9 cellular contexts compared by ENCODE assay signal in genomic region chr1:231162300-231162969, GRCh38. TPM values are rescaled to one million over a fixed set of nuclear protein-coding genes. Genes with fewer than 3 reads are reported as not detected.
DNase-seq lines count a peak whose midpoint lies in the region; ATAC-seq and TF ChIP-seq lines count a peak whose summit lies in the region.
"Had no signal": no experiment of that assay in that cellular context is flagged by ENCODE, and none has a peak within 500 bp of the region (broad histone marks: within the 10 kb centered on the region; RNA-seq: fewer than 3 reads in every experiment).

No MANE protein-coding gene starts in this region.

- H2AFZ ChIP-seq in Karpas-422 (ENCODE audit: low read length) = no peak overlapping the region

- peak; percentile 59 to 64 for ATAC-seq in naive thymus-derived CD8-positive, alpha-beta T cell
- no peak for ATAC-seq in GM19455 (IDR thresholded peaks at IDR 0.05; ENCODE audit: unreplicated experiment)

- TF ChIP-seq CTCF in HFFc6 (IDR thresholded peaks at IDR 0.05) (no peak), VCaP (conservative IDR thresholded peaks at IDR 0.05) (peak; percentile 23)

- no peaks in the 10 kb centered on the region for H3K9me3 ChIP-seq in esophagus (ENCODE audit: control insufficient read depth in 2 of 2, insufficient read depth in 1 of 2, low read depth in 1 of 2, low read length in 1 of 2)
- no peaks in the 10 kb centered on the region for H3K9me3 ChIP-seq in Karpas-422 (ENCODE audit: low read length)

- DNase-seq in AG08396 (ENCODE audit: low spot score) (peak; percentile 80), HFFc6 (no peak), Karpas-422 (no peak), cerebellar nuclear complex (lab: John Stamatoyannopoulos, UW) (no peak)
- peak in 7 of 10 donors; percentile 8 to 43 (median 36) for DNase-seq in naive thymus-derived CD8-positive, alpha-beta T cell

- POLR2A ChIA-PET in naive thymus-derived CD8-positive, alpha-beta T cell (lab: Charles Lee) = no interaction called here

- no peak overlapping the region for H3K27ac Mint-ChIP-seq in HFFc6
- no peak overlapping the region for H3K27ac Mint-ChIP-seq in naive thymus-derived CD8-positive, alpha-beta T cell

- H3K4me3 Mint-ChIP-seq in HFFc6 = 0 out of 2 replicates have a peak overlapping the region, but pooled peaks have one; percentile 11
- H3K4me3 Mint-ChIP-seq in naive thymus-derived CD8-positive, alpha-beta T cell = peak overlapping the region in 2 of 10 donors; percentile 46 to 52
- H3K4me3 Mint-ChIP-seq: central memory CD8-positive, alpha-beta T cell had no signal

- H3K36me3 Mint-ChIP-seq in HFFc6 (ENCODE audit: low read depth) = no peaks in the 10 kb centered on the region
- H3K36me3 Mint-ChIP-seq in naive thymus-derived CD8-positive, alpha-beta T cell = peaks cover 0 to 4% (median 0%) of the 10 kb centered on the region in 3 donors

- no peaks in the 10 kb centered on the region for H4K20me1 ChIP-seq in Karpas-422 (ENCODE audit: insufficient read depth, low read depth, low read length)

- H3K79me2 ChIP-seq in Karpas-422 (ENCODE audit: low read length) = no peaks in the 10 kb centered on the region

- no peak overlapping the region for H3K4me2 ChIP-seq in Karpas-422 (ENCODE audit: low read depth, low read length, poor library complexity, severe bottlenecking)

- H3K4me3 ChIP-seq in esophagus (ENCODE audit: low read depth in 1 of 2, low read length in 2 of 2) (peak overlapping the region; percentile 25 to 26), Karpas-422 (ENCODE audit: low read length) (no peak overlapping the region)

- no peaks in the 10 kb centered on the region for H3K9me2 ChIP-seq in Karpas-422 (replicated peaks; ENCODE audit: insufficient read depth, low read length)

- H3K27me3 Mint-ChIP-seq in HFFc6 (ENCODE audit: insufficient read depth) = peaks cover 27% of the 10 kb centered on the region
- H3K27me3 Mint-ChIP-seq in naive thymus-derived CD8-positive, alpha-beta T cell = peaks cover 38 to 71% (median 52%) of the 10 kb centered on the region in 5 donors

- H3K27me3 ChIP-seq in esophagus (ENCODE audit: control insufficient read depth in 1 of 2, insufficient read depth in 2 of 2, low read length in 2 of 2) = peaks cover 4 to 29% of the 10 kb centered on the region in 2 donors
- H3K27me3 ChIP-seq in Karpas-422 (ENCODE audit: low read length) = no peaks in the 10 kb centered on the region

- H3K27ac ChIP-seq in VCaP (peak overlapping the region; percentile 46; the same call in 1 of the 2 replicates), esophagus (ENCODE audit: low read depth in 2 of 2, low read length in 1 of 2) (no peak overlapping the region), Karpas-422 (ENCODE audit: low read length) (no peak overlapping the region)

- no peaks in the 10 kb centered on the region for H3K9me3 Mint-ChIP-seq in HFFc6
- H3K9me3 Mint-ChIP-seq in naive thymus-derived CD8-positive, alpha-beta T cell = no peaks in the 10 kb centered on the region
- H3K9me3 Mint-ChIP-seq: central memory CD8-positive, alpha-beta T cell had no signal

- H3K36me3 ChIP-seq in esophagus (ENCODE audit: control insufficient read depth in 2 of 2, insufficient read depth in 2 of 2, low read length in 1 of 2) (no peaks in the 10 kb centered on the region), Karpas-422 (ENCODE audit: insufficient read depth, low read length) (no peaks in the 10 kb centered on the region)

- no peak overlapping the region for H3K9ac ChIP-seq in Karpas-422 (ENCODE audit: low read length)

- no peaks in the 10 kb centered on the region for H3K4me1 Mint-ChIP-seq in HFFc6 (ENCODE audit: low read depth)
- H3K4me1 Mint-ChIP-seq in naive thymus-derived CD8-positive, alpha-beta T cell = peaks cover 1 to 7% (median 5%) of the 10 kb centered on the region in 4 donors
- H3K4me1 Mint-ChIP-seq: central memory CD8-positive, alpha-beta T cell had no signal

- WGBS in esophagus, 2 donors = 3% methylated on average over 57 to 71 of the region's 71 CpGs

- H3K4me1 ChIP-seq in esophagus (ENCODE audit: control insufficient read depth in 2 of 2, insufficient read depth in 2 of 2, low read length in 1 of 2) (peaks cover 11 to 18% of the 10 kb centered on the region in 2 donors), Karpas-422 (ENCODE audit: low read length) (no peaks in the 10 kb centered on the region)

RNA-seq across cellular contexts. Expression of gene TRIM67, which starts 0.6 kb away (rescaled TPM):
- total RNA-seq in HFFc6 (2021; fragmentation: NEBNext Ultra II Directional; extraction: Animal tissue kit (Norgen Biotek cat#: 25700)) = not detected
- under 1 TPM in 1 of 2 donors, not detected in 1; under 0.01 TPM for polyA plus RNA-seq in esophagus
- not detected for total RNA-seq in naive thymus-derived CD8-positive, alpha-beta T cell
- not detected for polyA plus RNA-seq in naive thymus-derived CD8-positive, alpha-beta T cell
- not detected in 2 replicates for total RNA-seq in Karpas-422 (2014; rRNA removed; shearing (Covaris generic); ENCODE audit: low replicate concordance)

Comparison
In these comparisons a context has a peak if more than half of its experiments do, and no peak if none do; other contexts are left out.
1. DNase-seq: peak in AG08396 (single experiment) and naive thymus-derived CD8-positive, alpha-beta T cell (7 of 10); none in HFFc6 (single experiment), Karpas-422 (single experiment) and cerebellar nuclear complex (0 of 2).